In the genomic region with DNA sequence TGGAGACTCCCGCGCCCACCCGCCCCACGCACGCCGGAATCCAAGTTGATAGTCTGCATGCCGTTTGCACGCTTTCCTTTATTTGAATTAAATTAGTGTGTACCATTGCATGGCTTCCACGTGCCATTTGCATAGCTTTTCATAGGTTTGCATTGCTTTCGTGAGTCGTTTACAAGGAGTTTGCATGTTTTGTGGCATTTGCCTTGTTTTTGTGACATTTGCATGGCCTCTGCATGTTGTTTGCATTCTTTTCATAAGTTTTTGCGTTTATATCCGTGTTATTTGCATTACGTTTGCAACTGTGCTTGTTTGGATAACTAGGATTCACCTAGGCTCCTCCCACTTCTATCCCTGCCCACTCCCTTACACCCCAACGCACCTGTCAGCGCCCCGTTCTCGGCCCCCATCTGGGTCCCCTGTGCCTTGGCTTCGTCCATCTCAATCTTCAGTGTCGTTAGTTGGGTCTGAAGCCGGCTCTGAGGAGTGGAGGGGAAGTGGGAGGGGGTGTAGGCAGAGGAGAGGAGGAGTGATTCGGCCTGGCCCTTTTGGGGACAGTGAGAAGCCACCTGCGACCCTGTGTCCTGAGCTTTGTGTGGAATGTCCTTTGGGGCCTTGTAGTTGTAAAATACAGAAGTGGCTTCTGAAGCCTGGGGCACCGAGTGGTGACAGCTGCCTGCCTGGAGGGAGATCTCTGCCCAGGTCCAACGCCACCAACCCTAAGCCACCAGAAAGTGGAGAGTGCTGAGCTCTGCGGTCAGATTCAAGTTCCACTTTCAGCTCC, we compare ENCODE assay signal across 8 cellular contexts. TPM values are rescaled to one million over a fixed set of nuclear protein-coding genes. Genes with fewer than 3 reads are reported as not detected.
DNase-seq lines count a peak whose midpoint lies in the region; ATAC-seq and TF ChIP-seq lines count a peak whose summit lies in the region.

No MANE protein-coding gene starts in this region.

- DNase-seq in GM12865 (ENCODE audit: low read depth) (peak; percentile 31), amniotic epithelial cell (ENCODE audit: low read depth) (peak; percentile 51), mesenchymal stem cell (no peak), cerebellum (ENCODE audit: low spot score) (no peak), NCI-H2227 (lab: John Stamatoyannopoulos, UW; ENCODE audit: unreplicated experiment) (no peak)
- DNase-seq in effector CD8-positive, alpha-beta T cell (lab: John Stamatoyannopoulos, UW): no peak

- H3K4me3 ChIP-seq in GM12865 (ENCODE audit: low read depth, low read length): peak overlapping the region; percentile 12
- H3K4me3 ChIP-seq in mesenchymal stem cell (ENCODE audit: insufficient read depth in 1 of 2, low read depth in 1 of 2, low read length in 2 of 2): peak overlapping the region; percentile 42 to 82

- no peak for TF ChIP-seq EP300 in Ishikawa (IDR thresholded peaks at IDR 0.05; ENCODE audit: borderline replicate concordance)

- no peak overlapping the region for H4K91ac ChIP-seq in mesenchymal stem cell (ENCODE audit: low read length)

- no peak overlapping the region for H2BK120ac ChIP-seq in mesenchymal stem cell (ENCODE audit: low read depth, low read length)

- no peak overlapping the region for H3K18ac ChIP-seq in mesenchymal stem cell (ENCODE audit: low read depth in 1 of 2, low read length in 2 of 2)

- H2AK5ac ChIP-seq in mesenchymal stem cell (ENCODE audit: low read length, severe bottlenecking): no peak overlapping the region

- H2BK12ac ChIP-seq in mesenchymal stem cell (ENCODE audit: low read length in 2 of 2): peak overlapping the region in 1 of 2 experiments; percentile 76

- no peak overlapping the region for H3K23ac ChIP-seq in mesenchymal stem cell (ENCODE audit: low read length in 2 of 2)

- peaks cover 5% of the 10 kb centered on the region for H3K9me3 ChIP-seq in mesenchymal stem cell (ENCODE audit: control insufficient read depth, low read length)

- H3K4ac ChIP-seq in mesenchymal stem cell (ENCODE audit: low read depth in 1 of 2, low read length in 2 of 2): peak overlapping the region in 1 of 2 experiments; percentile 26

- H3K14ac ChIP-seq in mesenchymal stem cell (ENCODE audit: low read length in 2 of 2): no peak overlapping the region

- H3K36me3 ChIP-seq in mesenchymal stem cell (ENCODE audit: control insufficient read depth in 1 of 2, insufficient read depth in 2 of 2, low read depth in 1 of 2, low read length in 2 of 2): no peaks in the 10 kb centered on the region

- TF ChIP-seq RAD21 in Ishikawa (IDR thresholded peaks at IDR 0.05; ENCODE audit: low read depth): no peak

- H3K9ac ChIP-seq in mesenchymal stem cell (ENCODE audit: low read length): no peak overlapping the region

- no peaks in the 10 kb centered on the region for H3K79me1 ChIP-seq in mesenchymal stem cell (replicated peaks; ENCODE audit: low read length, poor library complexity, severe bottlenecking)

- H4K8ac ChIP-seq in mesenchymal stem cell (ENCODE audit: low read length): peak overlapping the region; percentile 78

- peaks cover 12 to 26% of the 10 kb centered on the region in 2 experiments for H3K27me3 ChIP-seq in mesenchymal stem cell (ENCODE audit: control insufficient read depth in 1 of 2, insufficient read depth in 1 of 2, low read length in 2 of 2)

- no peak for ATAC-seq in HG02798 (IDR thresholded peaks at IDR 0.05; ENCODE audit: poor library complexity, unreplicated experiment)

- 21% methylated on average over 20 of the region's 26 CpGs for WGBS in mesenchymal stem cell

- H2BK15ac ChIP-seq in mesenchymal stem cell (ENCODE audit: low read depth, poor library complexity, severe bottlenecking): no peak overlapping the region

- H3K27ac ChIP-seq in mesenchymal stem cell (ENCODE audit: low read length, poor library complexity, severe bottlenecking): no peak overlapping the region

- H2BK5ac ChIP-seq in mesenchymal stem cell (ENCODE audit: low read depth, low read length, poor library complexity, severe bottlenecking): no peak overlapping the region

- peak overlapping the region; percentile 47 for H2AFZ ChIP-seq in mesenchymal stem cell (ENCODE audit: low read depth, low read length)

- H3K4me2 ChIP-seq in mesenchymal stem cell (ENCODE audit: low read length, poor library complexity, severe bottlenecking): peak overlapping the region; percentile 91

- TF ChIP-seq CTCF in GM12865 (IDR thresholded peaks at IDR 0.05; ENCODE audit: insufficient read depth, low read depth, low read length, missing control alignments): no peak

- H3K4me1 ChIP-seq in mesenchymal stem cell (ENCODE audit: control insufficient read depth, insufficient read depth, low read depth, low read length): peaks cover 10% of the 10 kb centered on the region

TF ChIP-seq in Ishikawa, 13 proteins besides CTCF, POLR2A, EP300 and RAD21:
- no peak for TF ChIP-seq TCF12 (IDR thresholded peaks at IDR 0.05; ENCODE audit: low read depth)
- TF ChIP-seq, protein P1, sequence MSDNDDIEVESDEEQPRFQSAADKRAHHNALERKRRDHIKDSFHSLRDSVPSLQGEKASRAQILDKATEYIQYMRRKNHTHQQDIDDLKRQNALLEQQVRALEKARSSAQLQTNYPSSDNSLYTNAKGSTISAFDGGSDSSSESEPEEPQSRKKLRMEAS (IDR thresholded peaks at IDR 0.05): peak; percentile 52; the same call in 1 of the 2 replicates

RNA-seq across cellular contexts. Expression of gene CCDC194, which starts 2.4 kb away (rescaled TPM):
- polyA plus RNA-seq in mesenchymal stem cell (2013, experiment 1 of 2): 0.23 TPM
- 0.11 TPM for polyA plus RNA-seq in mesenchymal stem cell (2013, experiment 2 of 2)
- total RNA-seq in cerebellum: not detected

RNA-seq across cellular contexts. Expression of gene BST2, which starts 13.9 kb away (rescaled TPM):
- 56.3 TPM for polyA plus RNA-seq in mesenchymal stem cell (2013, experiment 1 of 2)
- polyA plus RNA-seq in mesenchymal stem cell (2013, experiment 2 of 2): 55.0 TPM
- total RNA-seq in cerebellum: 2.5 TPM

RNA-seq across cellular contexts. Expression of gene PLVAP, which starts 14.4 kb away (rescaled TPM):
- polyA plus RNA-seq in mesenchymal stem cell (2013, experiment 1 of 2): 0.04 TPM
- polyA plus RNA-seq in mesenchymal stem cell (2013, experiment 2 of 2): 0.33 TPM
- 1.6 TPM for total RNA-seq in cerebellum

RNA-seq across cellular contexts. Expression of gene MVB12A, which starts 28.3 kb away (rescaled TPM):
- polyA plus RNA-seq in mesenchymal stem cell (2013, experiment 1 of 2): 69.3 TPM
- polyA plus RNA-seq in mesenchymal stem cell (2013, experiment 2 of 2): 64.2 TPM
- total RNA-seq in cerebellum: 14.1 TPM

RNA-seq across cellular contexts. Expression of gene GTPBP3, which starts 54.2 kb away (rescaled TPM):
- polyA plus RNA-seq in mesenchymal stem cell (2013, experiment 1 of 2): 8.4 TPM
- polyA plus RNA-seq in mesenchymal stem cell (2013, experiment 2 of 2): 8.6 TPM
- total RNA-seq in cerebellum: 13.2 TPM

Comparison
In these comparisons a context has a peak if more than half of its experiments do, and no peak if none do; other contexts are left out.
1. DNase-seq: peak in GM12865 (single experiment) and amniotic epithelial cell (single experiment); none in mesenchymal stem cell (single experiment), cerebellum (single experiment), NCI-H2227 (single experiment) and effector CD8-positive, alpha-beta T cell (single experiment).